Comparison of ENCODE assay signal across 14 cellular contexts in the genomic region with DNA sequence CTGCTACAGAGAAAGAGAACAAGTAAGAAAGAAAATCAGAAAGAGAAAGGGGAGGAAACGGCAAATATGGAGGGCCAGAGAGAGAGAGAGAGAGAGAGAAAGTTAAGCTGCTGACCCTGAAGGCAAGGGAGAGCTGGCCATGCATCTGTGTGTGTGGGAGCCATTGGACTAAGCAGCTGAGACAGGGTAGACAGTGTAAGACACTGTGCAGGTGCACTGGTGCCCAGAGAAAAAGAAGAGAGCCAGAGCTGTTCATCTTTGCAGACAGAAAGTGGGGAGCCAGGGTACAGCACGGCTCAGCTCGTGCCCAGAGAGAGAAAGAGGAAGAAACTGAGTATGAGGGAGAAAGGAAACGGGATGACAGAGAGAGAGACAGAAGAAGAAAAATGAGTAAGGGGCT. TPM values are rescaled to one million over a fixed set of nuclear protein-coding genes. Genes with fewer than 3 reads are reported as not detected.
A peak's percentile ranks its signal among the peaks of the same experiment; 100 is the strongest.
DNase-seq lines count a peak whose midpoint lies in the region; ATAC-seq and TF ChIP-seq lines count a peak whose summit lies in the region.
"Had no signal": no experiment of that assay in that cellular context is flagged by ENCODE, and none has a peak within 500 bp of the region (broad histone marks: within the 10 kb centered on the region; RNA-seq: fewer than 3 reads in every experiment).

No MANE protein-coding gene starts in this region.

- H3K4ac ChIP-seq in H9 (ENCODE audit: low read depth, low read length), result no peak overlapping the region

- no peaks in the 10 kb centered on the region for H3K9me3 Mint-ChIP-seq in H9
- H3K9me3 Mint-ChIP-seq in dendritic cell treated with granulocyte-macrophage colony-stimulating factor and Interleukin-4, amounts not matched to agents 40 ng/mL and 50 ng/mL, for 4 days, result no peaks in the 10 kb centered on the region

- no peak overlapping the region for H3K23ac ChIP-seq in H9 (ENCODE audit: insufficient read length, low read depth, low read length)

- DNase-seq in H9, result no peak
- DNase-seq in smooth muscle cell (lab: John Stamatoyannopoulos, UW; ENCODE audit: unreplicated experiment), result no peak
- DNase-seq in A172 (ENCODE audit: low spot score), result no peak
- DNase-seq: activated CD4-positive, alpha-beta T cell treated with anti-CD3 and anti-CD28 coated beads, Interleukin-2, amount 50 U/mL, for 4 hours; activated effector memory CD4-positive, alpha-beta T cell treated with Interleukin-2 at 50 U/mL for 16 hours; GF-D8; left colon; T-helper 2 cell had no signal

- no peak overlapping the region for H2BK15ac ChIP-seq in H9 (ENCODE audit: low read depth, low read length)

- peak overlapping the region in 1 of 3 experiments; percentile 47; a peak in 4 of 7 replicates for H3K27ac Mint-ChIP-seq in H9
- peak overlapping the region; percentile 35 for H3K27ac Mint-ChIP-seq in dendritic cell treated with granulocyte-macrophage colony-stimulating factor and Interleukin-4, amounts not matched to agents 40 ng/mL and 50 ng/mL, for 4 days

- H3K56ac ChIP-seq in H9 (ENCODE audit: insufficient read length, low read depth, low read length), result no peak overlapping the region

- WGBS in H9 (ENCODE audit: extremely low coverage, insufficient read length, low lambda C conversion rate), result no CpG with 5 or more reads among the region's 4 CpGs
- WGBS in smooth muscle cell (ENCODE audit: low lambda C conversion rate), result 79% methylated on average over 4 of the region's 4 CpGs

- H3F3A ChIP-seq in smooth muscle cell (ENCODE audit: low read depth), result no peaks in the 10 kb centered on the region

- no peak overlapping the region for H3K18ac ChIP-seq in H9 (ENCODE audit: insufficient read length, low read depth, low read length)

- H3K4me1 Mint-ChIP-seq in H9, result peaks cover 18 to 40% of the 10 kb centered on the region in 2 experiments
- peaks cover 42% of the 10 kb centered on the region for H3K4me1 Mint-ChIP-seq in dendritic cell treated with granulocyte-macrophage colony-stimulating factor and Interleukin-4, amounts not matched to agents 40 ng/mL and 50 ng/mL, for 4 days (ENCODE audit: low read depth)

- H3K4me1 ChIP-seq in H9 (ENCODE audit: insufficient read depth, low read length), result peaks cover 3% of the 10 kb centered on the region; the same call in 1 of the 2 replicates
- peaks cover 33% of the 10 kb centered on the region for H3K4me1 ChIP-seq in OCI-LY3 (ENCODE audit: low read length)
- H3K4me1 ChIP-seq in smooth muscle cell (ENCODE audit: low read depth), result peaks cover 11% of the 10 kb centered on the region

- peaks cover 6% of the 10 kb centered on the region for H3K27me3 Mint-ChIP-seq in H9 (ENCODE audit: low read depth)
- peaks cover 53% of the 10 kb centered on the region for H3K27me3 Mint-ChIP-seq in dendritic cell treated with granulocyte-macrophage colony-stimulating factor and Interleukin-4, amounts not matched to agents 40 ng/mL and 50 ng/mL, for 4 days

- no peaks in the 10 kb centered on the region for H3K36me3 ChIP-seq in OCI-LY3 (replicated peaks; ENCODE audit: low read depth, low read length)
- H3K36me3 ChIP-seq in smooth muscle cell (ENCODE audit: low read depth), result no peaks in the 10 kb centered on the region
- H3K36me3 ChIP-seq: breast epithelium, neutrophil had no signal

- H3K4me2 ChIP-seq in H9 (ENCODE audit: insufficient read depth, insufficient read length, low read length), result no peak overlapping the region
- peak overlapping the region; percentile 88 for H3K4me2 ChIP-seq in OCI-LY3 (ENCODE audit: low read length)
- H3K4me2 ChIP-seq in smooth muscle cell, result peak overlapping the region; percentile 74

- H2BK12ac ChIP-seq in H9 (ENCODE audit: insufficient read length, low read depth, low read length), result no peak overlapping the region

- H2AFZ ChIP-seq in H9 (ENCODE audit: low read length) (peak overlapping the region; percentile 22), OCI-LY3 (ENCODE audit: low read depth, low read length) (peak overlapping the region; percentile 93), smooth muscle cell (ENCODE audit: low read depth) (peak overlapping the region; percentile 97)

- H3K9me3 ChIP-seq in H9 (ENCODE audit: control insufficient read depth, low read depth, low read length) (no peaks in the 10 kb centered on the region), OCI-LY3 (ENCODE audit: insufficient read depth, low read length) (no peaks in the 10 kb centered on the region), smooth muscle cell (replicated peaks; ENCODE audit: low read depth) (no peaks in the 10 kb centered on the region)
- H3K9me3 ChIP-seq: breast epithelium, neutrophil had no signal

- H3K9ac ChIP-seq in H9 (ENCODE audit: extremely low read depth, insufficient read length, low read length), result no peak overlapping the region
- 0 out of 2 replicates have a peak overlapping the region, but pooled peaks have one; percentile 38 for H3K9ac ChIP-seq in OCI-LY3 (ENCODE audit: low read length)
- H3K9ac ChIP-seq in smooth muscle cell (ENCODE audit: low read depth), result peak overlapping the region; percentile 2

- H3K36me3 Mint-ChIP-seq in H9 (ENCODE audit: insufficient read depth in 1 of 3, low read depth in 3 of 3), result no peaks in the 10 kb centered on the region
- H3K36me3 Mint-ChIP-seq in dendritic cell treated with granulocyte-macrophage colony-stimulating factor and Interleukin-4, amounts not matched to agents 40 ng/mL and 50 ng/mL, for 4 days (ENCODE audit: low read depth), result no peaks in the 10 kb centered on the region

- H3K14ac ChIP-seq in H9 (ENCODE audit: insufficient read depth, low read length), result no peak overlapping the region

- no peak overlapping the region for H4K8ac ChIP-seq in H9 (replicated peaks; ENCODE audit: insufficient read length, low read depth, low read length)

- H3K23me2 ChIP-seq in H9 (ENCODE audit: insufficient read length, low read depth, low read length, poor library complexity, severe bottlenecking), result no peaks in the 10 kb centered on the region

- no peak overlapping the region for H3T11ph ChIP-seq in H9 (ENCODE audit: low read length)

- no peaks in the 10 kb centered on the region for H4K20me1 ChIP-seq in H9 (ENCODE audit: control insufficient read depth, insufficient read depth, insufficient read length)
- no peaks in the 10 kb centered on the region for H4K20me1 ChIP-seq in OCI-LY3 (ENCODE audit: insufficient read depth, low read length)
- no peaks in the 10 kb centered on the region for H4K20me1 ChIP-seq in smooth muscle cell (ENCODE audit: low read depth)

- no peaks in the 10 kb centered on the region for H3K27me3 ChIP-seq in H9 (ENCODE audit: insufficient read depth, low read length)
- 0 out of 2 replicates have a peak, but pooled peaks cover 10% of the 10 kb centered on the region for H3K27me3 ChIP-seq in OCI-LY3 (ENCODE audit: low read depth, low read length)
- H3K27me3 ChIP-seq in smooth muscle cell (ENCODE audit: low read depth), result no peaks in the 10 kb centered on the region
- H3K27me3 ChIP-seq: breast epithelium had no signal

- intact Hi-C loops in dendritic cell treated with granulocyte-macrophage colony-stimulating factor and Interleukin-4, amounts not matched to agents 40 ng/mL and 50 ng/mL, for 4 days (cut with micrococcal nuclease), result no loop called here

- no peak overlapping the region for H4K91ac ChIP-seq in H9 (ENCODE audit: insufficient read length, low read depth, low read length)

- H4K5ac ChIP-seq in H9 (ENCODE audit: insufficient read length, low read depth, low read length), result no peak overlapping the region

- no peak overlapping the region for H2AK5ac ChIP-seq in H9 (ENCODE audit: insufficient read length, low read length)

- H3K79me2 ChIP-seq in H9 (ENCODE audit: insufficient read depth, low read length) (no peaks in the 10 kb centered on the region), OCI-LY3 (ENCODE audit: low read length) (no peaks in the 10 kb centered on the region), smooth muscle cell (ENCODE audit: low read depth) (no peaks in the 10 kb centered on the region)

- no peak overlapping the region for H2BK20ac ChIP-seq in H9 (ENCODE audit: low read depth, low read length, poor library complexity, severe bottlenecking)

- H3K4me3 ChIP-seq in OCI-LY3 (ENCODE audit: low read length) (peak overlapping the region; percentile 66), smooth muscle cell (peak overlapping the region; percentile 31)
- H3K4me3 ChIP-seq: breast epithelium had no signal

- H2BK120ac ChIP-seq in H9 (ENCODE audit: low read depth, low read length, poor library complexity, severe bottlenecking), result no peak overlapping the region

- H2BK5ac ChIP-seq in H9 (ENCODE audit: insufficient read length, low read length), result no peak overlapping the region

- ATAC-seq in GM18909 (IDR thresholded peaks at IDR 0.05; ENCODE audit: poor library complexity, unreplicated experiment) (no peak), HG03045 (IDR thresholded peaks at IDR 0.05; ENCODE audit: unreplicated experiment) (no peak)
- ATAC-seq: left colon had no signal

- no peak overlapping the region for H3K4me3 Mint-ChIP-seq in H9
- peak overlapping the region; percentile 72 for H3K4me3 Mint-ChIP-seq in dendritic cell treated with granulocyte-macrophage colony-stimulating factor and Interleukin-4, amounts not matched to agents 40 ng/mL and 50 ng/mL, for 4 days

- TF ChIP-seq CTCF in H9 (conservative IDR thresholded peaks at IDR 0.05) (no peak), OCI-LY3 (IDR thresholded peaks at IDR 0.05; ENCODE audit: low read depth, low read length) (no peak), smooth muscle cell (IDR thresholded peaks at IDR 0.05; ENCODE audit: borderline replicate concordance, insufficient read depth, poor library complexity, severe bottlenecking) (no peak)

- H3K79me1 ChIP-seq in H9 (ENCODE audit: insufficient read depth, low read depth, low read length, poor library complexity, severe bottlenecking), result no peaks in the 10 kb centered on the region

- H3K27ac ChIP-seq in H9 (ENCODE audit: insufficient read length, low read depth, low read length), result no peak overlapping the region
- H3K27ac ChIP-seq in OCI-LY3 (ENCODE audit: low read length), result no peak overlapping the region; the same call in 1 of the 2 replicates
- H3K27ac ChIP-seq in smooth muscle cell (ENCODE audit: low read depth), result peak overlapping the region; percentile 61
- H3K27ac ChIP-seq: breast epithelium, neutrophil had no signal

RNA-seq across cellular contexts. Expression of a gene that starts 24.1 kb away (rescaled TPM):
- total RNA-seq in H9 (2021) (15.0 and 16.3 TPM in 2 replicates), smooth muscle cell (13.8 and 14.7 TPM in 2 replicates)
- polyA plus RNA-seq in smooth muscle cell, result 5.8 and 6.7 TPM in 2 replicates
- 7.7 and 11.0 TPM in 2 replicates for total RNA-seq in A172 (2014; rRNA removed; shearing (Covaris generic))

RNA-seq across cellular contexts. Expression of a gene that starts 33.7 kb away (rescaled TPM):
- 28.0 and 31.8 TPM in 2 replicates for total RNA-seq in H9 (2021)
- total RNA-seq in smooth muscle cell, result 11.2 and 12.5 TPM in 2 replicates
- polyA plus RNA-seq in smooth muscle cell, result 17.8 and 35.0 TPM in 2 replicates
- total RNA-seq in A172 (2014; rRNA removed; shearing (Covaris generic)), result 11.1 and 13.9 TPM in 2 replicates

Comparison
In these comparisons a context has a peak if more than half of its experiments do, and no peak if none do; other contexts are left out.
1. H2AFZ ChIP-seq: peak in every context shown above with its lines; median percentile 97 in smooth muscle cell; 93 in OCI-LY3; 22 in H9.